Comparison of ENCODE assay signal across 26 cellular contexts in the genomic region with DNA sequence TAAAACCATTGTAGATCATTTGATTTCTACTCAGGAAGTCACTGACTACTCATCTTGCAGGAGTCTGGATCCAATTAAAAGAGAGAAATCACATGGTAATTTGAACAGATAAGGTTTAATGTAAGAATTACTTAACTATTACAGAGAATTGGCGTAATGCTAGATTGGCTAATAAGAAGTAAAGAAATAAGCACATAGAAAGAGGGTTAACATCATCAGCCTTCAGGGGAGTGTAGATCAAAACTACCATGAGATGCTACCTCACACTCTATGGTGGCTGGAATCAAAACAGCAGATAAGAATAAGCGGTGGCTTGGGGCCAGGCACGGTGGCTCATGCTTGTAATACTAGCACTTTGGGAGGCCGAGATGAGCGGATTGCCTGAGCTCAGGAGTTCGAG. TPM values are rescaled to one million over a fixed set of nuclear protein-coding genes. Genes with fewer than 3 reads are reported as not detected.
DNase-seq lines count a peak whose midpoint lies in the region; ATAC-seq and TF ChIP-seq lines count a peak whose summit lies in the region.
"Had no signal": no experiment of that assay in that cellular context is flagged by ENCODE, and none has a peak within 500 bp of the region (broad histone marks: within the 10 kb centered on the region; RNA-seq: fewer than 3 reads in every experiment).

No MANE protein-coding gene starts in this region.

- H3K4me1 Mint-ChIP-seq in neural progenitor cell = peaks cover 17% of the 10 kb centered on the region
- H3K4me1 Mint-ChIP-seq: activated naive CD4-positive, alpha-beta T cell treated with anti-CD3 and anti-CD28 coated beads, Interleukin-2, amount 10 ng/mL, durations not matched to agents 7 days and 5 days had no signal

- POLR2A ChIA-PET in SK-N-SH (lab: Yijun Ruan, JAX) = interaction anchor here (1.0 to 1.3 kb wide), 2 partner anchors 12 to 69 kb away, joined by 4 to 5 read pairs; a partner anchor contains a TSS

- H3K79me2 ChIP-seq in SK-N-SH (ENCODE audit: insufficient read depth) (peaks cover 89% of the 10 kb centered on the region), fibroblast of lung (ENCODE audit: control insufficient read depth, insufficient read depth, low read length) (peaks cover 15% of the 10 kb centered on the region), neural progenitor cell (ENCODE audit: low read depth) (peaks cover 30% of the 10 kb centered on the region)

- no peaks in the 10 kb centered on the region for H3K9me3 ChIP-seq in SK-N-SH
- H3K9me3 ChIP-seq in fibroblast of lung (ENCODE audit: control insufficient read depth, insufficient read depth, low read depth, low read length) = no peaks in the 10 kb centered on the region
- no peaks in the 10 kb centered on the region for H3K9me3 ChIP-seq in neural progenitor cell (ENCODE audit: low read depth)
- H3K9me3 ChIP-seq: colonic mucosa, left ventricle myocardium inferior, Peyer's patch had no signal

- H3K36me3 Mint-ChIP-seq in neural progenitor cell = peaks cover 14% of the 10 kb centered on the region

- H3K4me3 ChIP-seq in SK-N-SH (ENCODE audit: low read depth in 2 of 2, low read length in 1 of 2) (no peak overlapping the region), fibroblast of lung (replicated peaks in 1 of 4; ENCODE audit: control extremely low read depth in 1 of 4, insufficient read depth in 1 of 4, low read depth in 3 of 4, low read length in 4 of 4) (no peak overlapping the region), neural progenitor cell (no peak overlapping the region)
- H3K4me3 ChIP-seq: colonic mucosa, left ventricle myocardium inferior, Peyer's patch had no signal

- H3F3A ChIP-seq in SK-N-SH (replicated peaks; ENCODE audit: insufficient read depth) = peaks cover 12% of the 10 kb centered on the region
- H3F3A ChIP-seq in neural progenitor cell (ENCODE audit: low read depth) = no peaks in the 10 kb centered on the region

- intact Hi-C loops in head of caudate nucleus (cut with DNase I) = no loop called here

- 56% methylated on average over 6 of the region's 6 CpGs for WGBS in SK-N-SH (ENCODE audit: low lambda C conversion rate)

- CTCF ChIA-PET in SK-N-SH (lab: Yijun Ruan, JAX) = interaction anchor here (1.2 kb wide), 1 partner anchor 47 kb away, joined by 3 read pairs; no protein-coding TSS in a partner anchor

- no peaks in the 10 kb centered on the region for H3K9me2 ChIP-seq in SK-N-SH

- no peak overlapping the region for H3K9ac ChIP-seq in SK-N-SH
- no peak overlapping the region for H3K9ac ChIP-seq in fibroblast of lung (ENCODE audit: insufficient read depth, low read length)
- no peak overlapping the region for H3K9ac ChIP-seq in neural progenitor cell

- no peak for TF ChIP-seq RAD21 in SK-N-SH (IDR thresholded peaks at IDR 0.05; ENCODE audit: low read length)

- ATAC-seq in GM19035 (IDR thresholded peaks at IDR 0.05; ENCODE audit: unreplicated experiment) = no peak
- ATAC-seq: naive thymus-derived CD4-positive, alpha-beta T cell had no signal

- no peaks in the 10 kb centered on the region for H4K20me1 ChIP-seq in SK-N-SH (ENCODE audit: insufficient read depth)
- H4K20me1 ChIP-seq in fibroblast of lung (ENCODE audit: control insufficient read depth, extremely low read depth, insufficient read depth, low read length) = no peaks in the 10 kb centered on the region
- peaks cover 17% of the 10 kb centered on the region for H4K20me1 ChIP-seq in neural progenitor cell (ENCODE audit: low read depth)

- no peaks in the 10 kb centered on the region for H3K27me3 Mint-ChIP-seq in neural progenitor cell (ENCODE audit: insufficient read depth, low read depth)
- H3K27me3 Mint-ChIP-seq: activated naive CD4-positive, alpha-beta T cell treated with anti-CD3 and anti-CD28 coated beads, Interleukin-2, amount 10 ng/mL, durations not matched to agents 7 days and 5 days; IgD-negative memory B cell; naive thymus-derived CD4-positive, alpha-beta T cell; stimulated activated naive CD8-positive, alpha-beta T cell treated with anti-CD3 and anti-CD28 coated beads, Interleukin-15, Interleukin-2, amounts not matched to agents 100 ng/mL and 50 ng/mL, for 24 hours had no signal

- TF ChIP-seq EP300 in SK-N-SH (IDR thresholded peaks at IDR 0.05; ENCODE audit: borderline replicate concordance in 1 of 2, low read depth in 1 of 2, low read length in 1 of 2) = peak in 1 of 2 experiments; percentile 8; a peak in 1 of 4 replicates

- H3K4me3 Mint-ChIP-seq in neural progenitor cell = no peak overlapping the region
- H3K4me3 Mint-ChIP-seq: activated naive CD4-positive, alpha-beta T cell treated with anti-CD3 and anti-CD28 coated beads, Interleukin-2, amount 10 ng/mL, durations not matched to agents 7 days and 5 days; H9; IgD-negative memory B cell; naive thymus-derived CD4-positive, alpha-beta T cell; stimulated activated naive CD8-positive, alpha-beta T cell treated with anti-CD3 and anti-CD28 coated beads, Interleukin-15, Interleukin-2, amounts not matched to agents 100 ng/mL and 50 ng/mL, for 24 hours had no signal

- H3K4me1 ChIP-seq in SK-N-SH (ENCODE audit: control insufficient read depth in 1 of 2, insufficient read depth in 2 of 2, low read depth in 1 of 2, low read length in 1 of 2) = peaks cover 7 to 13% of the 10 kb centered on the region in 2 experiments; a peak in 2 of 4 replicates
- H3K4me1 ChIP-seq in fibroblast of lung (ENCODE audit: control insufficient read depth, extremely low read depth, insufficient read depth, low read length) = peaks cover 11% of the 10 kb centered on the region
- no peaks in the 10 kb centered on the region for H3K4me1 ChIP-seq in neural progenitor cell
- H3K4me1 ChIP-seq: colonic mucosa, Peyer's patch had no signal

- H3K27ac ChIP-seq in SK-N-SH (ENCODE audit: low read depth in 2 of 2, low read length in 1 of 2) = peak overlapping the region; percentile 40 to 81
- H3K27ac ChIP-seq in fibroblast of lung (ENCODE audit: insufficient read depth, low read length) = peak overlapping the region; percentile 50
- H3K27ac ChIP-seq in neural progenitor cell = no peak overlapping the region
- H3K27ac ChIP-seq: colonic mucosa, left ventricle myocardium inferior, Peyer's patch had no signal

- DNase-seq in AG09319 (ENCODE audit: extremely low read depth, low read depth) (peak; percentile 67), SK-N-SH (peak; percentile 40), fibroblast of lung (ENCODE audit: low read depth in 2 of 2) (peak in 1 of 2 donors; percentile 34), neural progenitor cell (ENCODE audit: low spot score) (no peak), NCI-H1092 (lab: John Stamatoyannopoulos, UW) (no peak), head of caudate nucleus (no peak), anterior cingulate cortex (lab: John Stamatoyannopoulos, UW) (no peak)
- DNase-seq: activated naive CD4-positive, alpha-beta T cell treated with anti-CD3 and anti-CD28 coated beads, Interleukin-2, amount 10 ng/mL, durations not matched to agents 7 days and 5 days; amygdala; C1 segment of cervical spinal cord; Calu3; colonic mucosa; effector memory CD4-positive, alpha-beta T cell; H9; islet precursor cell; left ventricle myocardium inferior; naive thymus-derived CD4-positive, alpha-beta T cell; NCI-H1048; NCI-H187; NCI-H526 treated with DMSO at 0.1 percent for 48 hours; Peyer's patch; SIG-M5; small intestine had no signal

- H3K27ac Mint-ChIP-seq in neural progenitor cell = peak overlapping the region; percentile 57
- H3K27ac Mint-ChIP-seq: activated naive CD4-positive, alpha-beta T cell treated with anti-CD3 and anti-CD28 coated beads, Interleukin-2, amount 10 ng/mL, durations not matched to agents 7 days and 5 days; H9; naive thymus-derived CD4-positive, alpha-beta T cell; stimulated activated naive CD8-positive, alpha-beta T cell treated with anti-CD3 and anti-CD28 coated beads, Interleukin-15, Interleukin-2, amounts not matched to agents 100 ng/mL and 50 ng/mL, for 24 hours had no signal

- no peaks in the 10 kb centered on the region for H3K9me3 Mint-ChIP-seq in neural progenitor cell
- H3K9me3 Mint-ChIP-seq: activated naive CD4-positive, alpha-beta T cell treated with anti-CD3 and anti-CD28 coated beads, Interleukin-2, amount 10 ng/mL, durations not matched to agents 7 days and 5 days; H9; IgD-negative memory B cell; naive thymus-derived CD4-positive, alpha-beta T cell; stimulated activated naive CD8-positive, alpha-beta T cell treated with anti-CD3 and anti-CD28 coated beads, Interleukin-15, Interleukin-2, amounts not matched to agents 100 ng/mL and 50 ng/mL, for 24 hours had no signal

- no peak for TF ChIP-seq CTCF in AG09319 (IDR thresholded peaks at IDR 0.05; ENCODE audit: low read depth, low read length)
- no peak for TF ChIP-seq CTCF in SK-N-SH (IDR thresholded peaks at IDR 0.05)
- TF ChIP-seq CTCF in fibroblast of lung (conservative IDR thresholded peaks at IDR 0.05 in 1 of 2, IDR thresholded peaks at IDR 0.05 in 1 of 2; ENCODE audit: low read depth in 1 of 2, low read length in 2 of 2) = no peak
- no peak for TF ChIP-seq CTCF in neural progenitor cell (IDR thresholded peaks at IDR 0.05)

- H3K27me3 ChIP-seq in SK-N-SH (ENCODE audit: insufficient read depth) (no peaks in the 10 kb centered on the region), fibroblast of lung (ENCODE audit: control insufficient read depth, insufficient read depth, low read length) (no peaks in the 10 kb centered on the region), neural progenitor cell (no peaks in the 10 kb centered on the region)
- H3K27me3 ChIP-seq: colonic mucosa, Peyer's patch had no signal

- 0 out of 2 replicates have a peak overlapping the region, but pooled peaks have one; percentile 34 for H3K4me2 ChIP-seq in SK-N-SH
- no peak overlapping the region for H3K4me2 ChIP-seq in fibroblast of lung (ENCODE audit: extremely low read depth, insufficient read depth, low read length)
- no peak overlapping the region for H3K4me2 ChIP-seq in neural progenitor cell

- H3K36me3 ChIP-seq in SK-N-SH (replicated peaks in 1 of 2; ENCODE audit: control insufficient read depth in 1 of 2, insufficient read depth in 2 of 2, low read length in 1 of 2) = no peaks in the 10 kb centered on the region
- no peaks in the 10 kb centered on the region for H3K36me3 ChIP-seq in fibroblast of lung (ENCODE audit: control insufficient read depth, insufficient read depth, low read length)
- no peaks in the 10 kb centered on the region for H3K36me3 ChIP-seq in neural progenitor cell
- H3K36me3 ChIP-seq: colonic mucosa, left ventricle myocardium inferior, Peyer's patch had no signal

- H2AFZ ChIP-seq in SK-N-SH (ENCODE audit: low read depth) (no peak overlapping the region), fibroblast of lung (ENCODE audit: low read length) (no peak overlapping the region), neural progenitor cell (replicated peaks) (no peak overlapping the region)

RNA-seq across cellular contexts. Expression of a gene that starts 11.7 kb away (rescaled TPM):
- 15.3 and 20.6 TPM in 2 replicates for polyA plus RNA-seq in SK-N-SH (2012; rRNA removed)
- polyA plus RNA-seq in SK-N-SH (2012; cell fraction: cytosol; rRNA removed) = 12.3 and 17.6 TPM in 2 replicates
- polyA plus RNA-seq in SK-N-SH (2012; cell fraction: nucleus; rRNA removed) = 38.8 and 48.1 TPM in 2 replicates
- total RNA-seq in fibroblast of lung = 11.8 and 16.3 TPM in 2 replicates
- 13.1 and 13.7 TPM in 2 replicates for polyA plus RNA-seq in fibroblast of lung
- polyA plus RNA-seq in fibroblast of lung (2012) = 11.7 and 13.0 TPM in 2 replicates
- polyA minus RNA-seq in fibroblast of lung (ENCODE audit: low replicate concordance) = 53.2 and 73.3 TPM in 2 replicates
- 13.6 and 29.7 TPM in 2 replicates for total RNA-seq in neural progenitor cell (ENCODE audit: low replicate concordance)

Comparison
In these comparisons a context has a peak if more than half of its experiments do, and no peak if none do; other contexts are left out.
1. DNase-seq: peak in AG09319 (single experiment) and SK-N-SH (single experiment); none in neural progenitor cell (single experiment), NCI-H1092 (single experiment), head of caudate nucleus (0 of 42) and anterior cingulate cortex (0 of 58).